9 cellular contexts compared by ENCODE assay signal in the genomic region with DNA sequence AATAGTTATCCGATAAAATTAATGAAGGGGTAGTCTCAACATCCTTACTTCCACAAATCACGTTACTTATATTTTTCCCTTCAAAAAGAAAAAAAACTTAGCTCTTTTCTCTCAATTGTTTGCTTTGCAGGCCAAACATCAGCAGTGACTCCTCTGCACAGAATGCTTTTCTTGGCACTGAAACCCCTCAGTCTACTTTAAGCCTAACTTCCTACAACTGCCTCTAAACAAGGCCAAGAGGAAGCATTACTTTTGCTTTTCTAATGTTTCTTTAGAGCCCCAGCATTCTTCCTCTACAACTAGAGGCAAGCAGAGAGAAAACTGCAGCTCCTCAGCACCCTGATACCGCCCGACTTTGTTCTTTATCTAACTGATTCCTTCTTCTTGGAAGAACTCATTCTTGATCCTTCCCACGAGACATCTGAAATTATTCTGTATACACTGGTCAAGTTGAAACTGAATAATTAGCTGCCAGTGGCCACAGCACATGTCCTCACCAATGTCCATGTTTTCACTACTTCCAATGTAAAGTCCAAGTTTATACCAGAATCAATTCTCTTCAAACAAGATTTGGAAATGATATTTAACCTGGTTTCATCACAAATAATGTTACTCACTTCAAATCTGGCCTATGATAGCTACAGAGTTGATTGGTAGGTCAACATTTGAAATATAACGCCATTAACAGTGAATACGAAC. TPM values are rescaled to one million over a fixed set of nuclear protein-coding genes. Genes with fewer than 3 reads are reported as not detected.
A peak's percentile ranks its signal among the peaks of the same experiment; 100 is the strongest.
DNase-seq lines count a peak whose midpoint lies in the region; TF ChIP-seq lines count a peak whose summit lies in the region.
"Had no signal": no experiment of that assay in that cellular context is flagged by ENCODE, and none has a peak within 500 bp of the region (broad histone marks: within the 10 kb centered on the region; RNA-seq: fewer than 3 reads in every experiment).

No MANE protein-coding gene starts in this region.

- TF ChIP-seq CTCF in endothelial cell (IDR thresholded peaks at IDR 0.05; ENCODE audit: unreplicated experiment): no peak

- no peaks in the 10 kb centered on the region for H3K27me3 Mint-ChIP-seq in endothelial cell (ENCODE audit: unreplicated experiment)

- no peaks in the 10 kb centered on the region for H3K9me3 Mint-ChIP-seq in endothelial cell (ENCODE audit: unreplicated experiment)
- H3K9me3 Mint-ChIP-seq: activated T-helper 1 cell treated with anti-CD3 and anti-CD28 coated beads, Interleukin-12 subunit alpha, Interleukin-12 subunit beta, Interleukin-2, Interleukin-4 antibody, amounts not matched to agents 30 ng/mL and 10 ng/mL and 1 ng/mL, durations not matched to agents 14 hours and 24 hours and 36 hours had no signal

- no peak overlapping the region for H3K27ac Mint-ChIP-seq in endothelial cell (ENCODE audit: unreplicated experiment)
- H3K27ac Mint-ChIP-seq: activated T-helper 1 cell treated with anti-CD3 and anti-CD28 coated beads, Interleukin-12 subunit alpha, Interleukin-12 subunit beta, Interleukin-2, Interleukin-4 antibody, amounts not matched to agents 30 ng/mL and 10 ng/mL and 1 ng/mL, durations not matched to agents 14 hours and 24 hours and 36 hours had no signal

- H3K36me3 Mint-ChIP-seq in endothelial cell (ENCODE audit: low read depth, unreplicated experiment): no peaks in the 10 kb centered on the region

- peaks cover 7% of the 10 kb centered on the region for H3K4me1 Mint-ChIP-seq in endothelial cell (ENCODE audit: unreplicated experiment)

- H3K4me3 Mint-ChIP-seq in endothelial cell (ENCODE audit: unreplicated experiment): no peak overlapping the region
- H3K4me3 Mint-ChIP-seq: activated T-helper 1 cell treated with anti-CD3 and anti-CD28 coated beads, Interleukin-12 subunit alpha, Interleukin-12 subunit beta, Interleukin-2, Interleukin-4 antibody, amounts not matched to agents 30 ng/mL and 10 ng/mL and 1 ng/mL, durations not matched to agents 14 hours and 24 hours and 36 hours had no signal

- DNase-seq in HCEC 1CT: peak; percentile 70
- DNase-seq in brain pericyte (ENCODE audit: low read depth, low spot score): peak; percentile 60
- peak; percentile 32 for DNase-seq in inferior parietal cortex (ENCODE audit: extremely low spot score)
- peak; percentile 89 for DNase-seq in stromal cell of bone marrow (ENCODE audit: low read depth)
- no peak for DNase-seq in RPMI8226
- no peak for DNase-seq in COR-L47 (lab: John Stamatoyannopoulos, UW)
- DNase-seq in GOT3 (lab: John Stamatoyannopoulos, UW): no peak
- no peak for DNase-seq in endothelial cell (ENCODE audit: low spot score)

RNA-seq across cellular contexts. Expression of gene DTNB, which starts 55.3 kb away (rescaled TPM):
- 12.0 TPM for total RNA-seq in endothelial cell (ENCODE audit: unreplicated experiment)

Comparison
In these comparisons a context has a peak if more than half of its experiments do, and no peak if none do; other contexts are left out.
1. DNase-seq: peak in HCEC 1CT (single experiment), brain pericyte (single experiment), inferior parietal cortex (single experiment) and stromal cell of bone marrow (single experiment); none in RPMI8226 (single experiment), COR-L47 (single experiment), GOT3 (single experiment) and endothelial cell (single experiment).